Comparison of ENCODE assay signal across 24 cellular contexts in the genomic region with DNA sequence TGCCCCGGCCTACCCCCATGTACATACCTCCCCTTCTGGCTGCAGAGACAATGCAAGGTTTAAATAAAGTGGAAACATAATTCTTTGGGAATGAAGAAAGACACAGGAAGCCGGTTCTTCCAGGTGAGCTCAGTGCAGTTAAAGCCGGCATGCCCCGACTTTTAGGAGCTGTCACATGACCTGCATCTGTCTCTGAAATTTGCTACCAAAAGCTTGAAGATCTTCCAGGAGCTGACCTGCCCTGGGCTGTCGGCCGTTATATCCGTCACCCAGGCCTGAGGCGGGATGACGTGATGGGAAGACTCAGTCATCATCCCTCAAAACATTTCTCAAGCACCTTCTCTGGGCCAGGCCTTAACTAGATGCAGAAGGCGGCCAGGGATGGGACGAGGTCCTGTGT. TPM values are rescaled to one million over a fixed set of nuclear protein-coding genes. Genes with fewer than 3 reads are reported as not detected.
A peak's percentile ranks its signal among the peaks of the same experiment; 100 is the strongest.
DNase-seq lines count a peak whose midpoint lies in the region; ATAC-seq, FAIRE-seq and TF ChIP-seq lines count a peak whose summit lies in the region.
"Had no signal": no experiment of that assay in that cellular context is flagged by ENCODE, and none has a peak within 500 bp of the region (broad histone marks: within the 10 kb centered on the region; RNA-seq: fewer than 3 reads in every experiment).

No MANE protein-coding gene starts in this region.

- no peak overlapping the region for H3K4me3 Mint-ChIP-seq in activated T-helper 17 cell treated with anti-CD3 and anti-CD28 coated beads, Interleukin-2, amount 50 U/mL, for 72 hours
- H3K4me3 Mint-ChIP-seq in progenitor cell of endocrine pancreas (ENCODE audit: low read depth) = no peak overlapping the region
- H3K4me3 Mint-ChIP-seq: stimulated activated naive CD8-positive, alpha-beta T cell treated with anti-CD3 and anti-CD28 coated beads, Interleukin-15, Interleukin-2, amounts not matched to agents 100 ng/mL and 50 ng/mL, for 24 hours had no signal

- POLR2A ChIA-PET in HepG2 (lab: Yijun Ruan, JAX) = no interaction called here

- FAIRE-seq in HepG2 (lab: Jason Lieb, UNC) = no peak
- FAIRE-seq: GM18507, H1 had no signal

- H3K36me3 ChIP-seq in OCI-LY3 (replicated peaks; ENCODE audit: low read depth, low read length) (peaks cover 76% of the 10 kb centered on the region), HepG2 (replicated peaks in 1 of 2; ENCODE audit: control insufficient read depth in 1 of 2, insufficient read depth in 2 of 2, low read length in 2 of 2) (peaks cover 32 to 71% of the 10 kb centered on the region in 2 experiments; a peak in 4 of 5 replicates)

- H3K79me2 ChIP-seq in OCI-LY3 (ENCODE audit: low read length) = peaks cover 64% of the 10 kb centered on the region
- H3K79me2 ChIP-seq in HepG2 (ENCODE audit: insufficient read depth, low read length) = no peaks in the 10 kb centered on the region

- TF ChIP-seq EP300 in HepG2 (IDR thresholded peaks at IDR 0.05; ENCODE audit: low read depth in 2 of 2, low read length in 2 of 2) (no peak), HepG2 (CRISPR knock-in tag; IDR thresholded peaks at IDR 0.05; ENCODE audit: borderline replicate concordance) (no peak)

- H2AFZ ChIP-seq in OCI-LY3 (ENCODE audit: low read depth, low read length) (no peak overlapping the region), HepG2 (ENCODE audit: low read length) (no peak overlapping the region)

- TF ChIP-seq RAD21 in HepG2 (CRISPR knock-in tag; IDR thresholded peaks at IDR 0.05) = no peak

- H3K4me2 ChIP-seq in OCI-LY3 (ENCODE audit: low read length) (no peak overlapping the region), HepG2 (ENCODE audit: low read depth, low read length) (no peak overlapping the region)
- H3K4me2 ChIP-seq: smooth muscle cell had no signal

- TF ChIP-seq CTCF in OCI-LY3 (IDR thresholded peaks at IDR 0.05; ENCODE audit: low read depth, low read length) (no peak), progenitor cell of endocrine pancreas (IDR thresholded peaks at IDR 0.05; ENCODE audit: unreplicated experiment) (no peak), HepG2 (CRISPR knock-in tag; IDR thresholded peaks at IDR 0.05) (no peak)

- H3K9me3 Mint-ChIP-seq in activated T-helper 17 cell treated with anti-CD3 and anti-CD28 coated beads, Interleukin-2, amount 50 U/mL, for 72 hours = no peaks in the 10 kb centered on the region
- no peaks in the 10 kb centered on the region for H3K9me3 Mint-ChIP-seq in progenitor cell of endocrine pancreas (ENCODE audit: low read depth)
- H3K9me3 Mint-ChIP-seq: CD8-positive, alpha-beta memory T cell; stimulated activated naive CD8-positive, alpha-beta T cell treated with anti-CD3 and anti-CD28 coated beads, Interleukin-15, Interleukin-2, amounts not matched to agents 100 ng/mL and 50 ng/mL, for 24 hours had no signal

- H3K9ac ChIP-seq in OCI-LY3 (ENCODE audit: low read length) (no peak overlapping the region), HepG2 (ENCODE audit: insufficient read depth, low read depth, low read length) (no peak overlapping the region)

- no peak overlapping the region for H3K4me3 ChIP-seq in OCI-LY3 (ENCODE audit: low read length)
- H3K4me3 ChIP-seq in HepG2 (replicated peaks in 1 of 3; ENCODE audit: insufficient read depth in 1 of 3, low read depth in 2 of 3, low read length in 3 of 3) = no peak overlapping the region
- H3K4me3 ChIP-seq: smooth muscle cell, tibial artery had no signal

- no peaks in the 10 kb centered on the region for H3K27me3 ChIP-seq in OCI-LY3 (ENCODE audit: low read depth, low read length)
- no peaks in the 10 kb centered on the region for H3K27me3 ChIP-seq in HepG2 (ENCODE audit: control insufficient read depth in 1 of 2, insufficient read depth in 2 of 2, low read length in 2 of 2)
- H3K27me3 ChIP-seq: neutrophil, tibial artery had no signal

- no peak for DNase-seq in progenitor cell of endocrine pancreas (ENCODE audit: low spot score, unreplicated experiment)
- DNase-seq in NCI-H2227 (lab: John Stamatoyannopoulos, UW; ENCODE audit: unreplicated experiment) = no peak
- DNase-seq in HepG2 (ENCODE audit: low spot score) = no peak
- DNase-seq: activated effector memory CD4-positive, alpha-beta T cell treated with Interleukin-2 at 50 U/mL for 16 hours; CD8-positive, alpha-beta memory T cell; DMS153; effector memory CD4-positive, alpha-beta T cell; Kasumi-1; mammary epithelial cell; NCI-H1048; NCI-H187; NCI-H69; stimulated activated CD4-positive, alpha-beta T cell treated with anti-CD3 and anti-CD28 coated beads, Interleukin-4, amount 100 ng/mL, for 1 hour; T-helper 9 cell; tibial artery had no signal

- WGBS in HepG2 (ENCODE audit: low lambda C conversion rate) = 95% methylated on average over 11 of the region's 11 CpGs

- H3K4me1 ChIP-seq in OCI-LY3 (ENCODE audit: low read length) (peaks cover 43% of the 10 kb centered on the region), HepG2 (ENCODE audit: insufficient read depth, low read length) (0 out of 2 replicates have a peak, but pooled peaks cover 9% of the 10 kb centered on the region)
- H3K4me1 ChIP-seq: tibial artery had no signal

- peak overlapping the region; percentile 98; the same call in 1 of the 2 replicates for H3K27ac ChIP-seq in OCI-LY3 (ENCODE audit: low read length)
- no peak overlapping the region for H3K27ac ChIP-seq in HepG2 (ENCODE audit: extremely low read length, insufficient read depth, low read length)
- H3K27ac ChIP-seq: tibial artery had no signal

- BruUV-seq in HepG2 (replicated peaks; lab: Mats Ljungman, UMichigan) = no TSS peak

- TF ChIP-seq POLR2A in HepG2 (IDR thresholded peaks at IDR 0.05; ENCODE audit: insufficient read depth in 1 of 2, low read depth in 2 of 2, low read length in 2 of 2) = no peak

- peaks cover 30% of the 10 kb centered on the region for H3K4me1 Mint-ChIP-seq in activated T-helper 17 cell treated with anti-CD3 and anti-CD28 coated beads, Interleukin-2, amount 50 U/mL, for 72 hours
- H3K4me1 Mint-ChIP-seq in progenitor cell of endocrine pancreas (ENCODE audit: low read depth) = no peaks in the 10 kb centered on the region

- no peak for ATAC-seq in activated T-helper 17 cell treated with anti-CD3 and anti-CD28 coated beads, Interleukin-2, amount 50 U/mL, for 72 hours (replicated peaks)
- no peak for ATAC-seq in HepG2

- CTCF ChIA-PET in HepG2 (lab: Yijun Ruan, JAX; ENCODE audit: low intra/inter-chr PET ratio, low total read pairs) = no interaction called here

- intact Hi-C loops in HepG2 (cut with micrococcal nuclease; ENCODE audit: unreplicated experiment) = no loop called here

- H4K20me1 ChIP-seq in OCI-LY3 (ENCODE audit: insufficient read depth, low read length) = no peaks in the 10 kb centered on the region
- H4K20me1 ChIP-seq in HepG2 (ENCODE audit: insufficient read depth, low read length) = 0 out of 2 replicates have a peak, but pooled peaks cover 2% of the 10 kb centered on the region

- in situ Hi-C loops in HepG2 (cut with HindIII; ENCODE audit: extremely low pct_ligation_motif_present, low pct_unique_long_range_greater_than_20kb) = no loop called here

- peak overlapping the region; percentile 15 for H3K27ac Mint-ChIP-seq in activated T-helper 17 cell treated with anti-CD3 and anti-CD28 coated beads, Interleukin-2, amount 50 U/mL, for 72 hours
- peak overlapping the region; percentile 71 for H3K27ac Mint-ChIP-seq in progenitor cell of endocrine pancreas
- H3K27ac Mint-ChIP-seq: stimulated activated naive CD8-positive, alpha-beta T cell treated with anti-CD3 and anti-CD28 coated beads, Interleukin-15, Interleukin-2, amounts not matched to agents 100 ng/mL and 50 ng/mL, for 24 hours had no signal

- H3K27me3 Mint-ChIP-seq in activated T-helper 17 cell treated with anti-CD3 and anti-CD28 coated beads, Interleukin-2, amount 50 U/mL, for 72 hours = no peaks in the 10 kb centered on the region
- no peaks in the 10 kb centered on the region for H3K27me3 Mint-ChIP-seq in progenitor cell of endocrine pancreas
- H3K27me3 Mint-ChIP-seq: CD8-positive, alpha-beta memory T cell; stimulated activated naive CD8-positive, alpha-beta T cell treated with anti-CD3 and anti-CD28 coated beads, Interleukin-15, Interleukin-2, amounts not matched to agents 100 ng/mL and 50 ng/mL, for 24 hours had no signal

- H3K9me3 ChIP-seq in OCI-LY3 (ENCODE audit: insufficient read depth, low read length) (no peaks in the 10 kb centered on the region), HepG2 (ENCODE audit: low read length) (no peaks in the 10 kb centered on the region)
- H3K9me3 ChIP-seq: neutrophil, tibial artery had no signal

- H3K36me3 Mint-ChIP-seq in activated T-helper 17 cell treated with anti-CD3 and anti-CD28 coated beads, Interleukin-2, amount 50 U/mL, for 72 hours (ENCODE audit: low read depth) = peaks cover 100% of the 10 kb centered on the region
- peaks cover 8% of the 10 kb centered on the region for H3K36me3 Mint-ChIP-seq in progenitor cell of endocrine pancreas (ENCODE audit: insufficient read depth)

RNA-seq across cellular contexts. Expression of gene RAB8A, which starts 10.3 kb away (rescaled TPM):
- 100 to 1,000 TPM; 140 to 212 TPM for total RNA-seq in activated T-helper 17 cell treated with anti-CD3 and anti-CD28 coated beads, Interleukin-2, amount 50 U/mL, for 72 hours
- total RNA-seq in progenitor cell of endocrine pancreas (65.5 and 67.5 TPM in 2 replicates), HepG2 (2016; rRNA removed; fragmentation: Illumina TruSeq; extraction: Trizol) (44.8 and 45.0 TPM in 2 replicates)
- total RNA-seq in HepG2 (2016; cell fraction: cytosol; rRNA removed; fragmentation: Illumina TruSeq; extraction: Trizol; ENCODE audit: low read depth) = 12.2 and 13.0 TPM in 2 replicates
- total RNA-seq in HepG2 (2016; cell fraction: insoluble cytoplasmic fraction; rRNA removed; fragmentation: Illumina TruSeq; extraction: Trizol) = 42.2 and 46.8 TPM in 2 replicates
- total RNA-seq in HepG2 (2016; cell fraction: membrane; rRNA removed; fragmentation: Illumina TruSeq; extraction: Trizol) = 26.3 and 29.3 TPM in 2 replicates
- 27.3 and 27.8 TPM in 2 replicates for total RNA-seq in HepG2 (2016; cell fraction: nucleus; rRNA removed; fragmentation: Illumina TruSeq; extraction: Trizol)
- polyA plus RNA-seq in HepG2 (2011; rRNA removed) = 36.7 and 37.0 TPM in 2 replicates
- 37.0 and 45.8 TPM in 2 replicates for polyA plus RNA-seq in HepG2 (2011; cell fraction: cytosol; rRNA removed)
- polyA plus RNA-seq in HepG2 (2011; cell fraction: nucleus; rRNA removed) = 18.8 and 19.5 TPM in 2 replicates
- polyA plus RNA-seq in HepG2 (2012) = 25.7 and 50.6 TPM in 2 replicates
- 9.1 and 10.9 TPM in 2 replicates for polyA plus RNA-seq in HepG2 (2016; cell fraction: cytosol; fragmentation: Illumina TruSeq; extraction: Trizol; ENCODE audit: low read depth)
- polyA plus RNA-seq in HepG2 (2016; cell fraction: insoluble cytoplasmic fraction; fragmentation: Illumina TruSeq; extraction: Trizol; ENCODE audit: low read depth) = 58.6 and 65.5 TPM in 2 replicates
- polyA plus RNA-seq in HepG2 (2016; cell fraction: membrane; fragmentation: Illumina TruSeq; extraction: Trizol; ENCODE audit: low read depth) = 18.8 and 20.6 TPM in 2 replicates
- 51.5 and 63.5 TPM in 2 replicates for polyA plus RNA-seq in HepG2 (2016; cell fraction: nucleus; fragmentation: Illumina TruSeq; extraction: Trizol; ENCODE audit: insufficient read depth, low read depth)
- 59.4 and 156 TPM in 2 replicates for polyA minus RNA-seq in HepG2 (2011; rRNA and poly(A)+ RNA removed; ENCODE audit: low replicate concordance)
- polyA minus RNA-seq in HepG2 (2011; cell fraction: cytosol; rRNA and poly(A)+ RNA removed) = 50.6 TPM in 2 replicates
- polyA minus RNA-seq in HepG2 (2011; cell fraction: nucleus; rRNA and poly(A)+ RNA removed) = 60.1 and 69.0 TPM in 2 replicates

RNA-seq across cellular contexts. Expression of gene HSH2D, which starts 21.5 kb away (rescaled TPM):
- 10 to 100 TPM; 32.7 to 39.3 TPM for total RNA-seq in activated T-helper 17 cell treated with anti-CD3 and anti-CD28 coated beads, Interleukin-2, amount 50 U/mL, for 72 hours
- total RNA-seq in progenitor cell of endocrine pancreas (0.72 and 0.84 TPM in 2 replicates), HepG2 (2016; rRNA removed; fragmentation: Illumina TruSeq; extraction: Trizol) (0.53 and 0.69 TPM in 2 replicates)
- 0.20 and 0.71 TPM in 2 replicates for total RNA-seq in HepG2 (2016; cell fraction: cytosol; rRNA removed; fragmentation: Illumina TruSeq; extraction: Trizol; ENCODE audit: low read depth)
- 0.68 and 0.91 TPM in 2 replicates for total RNA-seq in HepG2 (2016; cell fraction: insoluble cytoplasmic fraction; rRNA removed; fragmentation: Illumina TruSeq; extraction: Trizol)
- 0.45 and 0.53 TPM in 2 replicates for total RNA-seq in HepG2 (2016; cell fraction: membrane; rRNA removed; fragmentation: Illumina TruSeq; extraction: Trizol)
- 0.75 and 1.1 TPM in 2 replicates for total RNA-seq in HepG2 (2016; cell fraction: nucleus; rRNA removed; fragmentation: Illumina TruSeq; extraction: Trizol)
- polyA plus RNA-seq in HepG2 (2011; rRNA removed) = 3.2 and 6.3 TPM in 2 replicates
- polyA plus RNA-seq in HepG2 (2011; cell fraction: cytosol; rRNA removed) = 2.3 and 3.1 TPM in 2 replicates
- 7.6 and 12.6 TPM in 2 replicates for polyA plus RNA-seq in HepG2 (2011; cell fraction: nucleus; rRNA removed)
- polyA plus RNA-seq in HepG2 (2012) = 3.5 and 3.7 TPM in 2 replicates
- polyA plus RNA-seq in HepG2 (2016; cell fraction: cytosol; fragmentation: Illumina TruSeq; extraction: Trizol; ENCODE audit: low read depth) = 0.08 and 0.27 TPM in 2 replicates
- 0.67 and 0.85 TPM in 2 replicates for polyA plus RNA-seq in HepG2 (2016; cell fraction: insoluble cytoplasmic fraction; fragmentation: Illumina TruSeq; extraction: Trizol; ENCODE audit: low read depth)
- 0.26 and 0.30 TPM in 2 replicates for polyA plus RNA-seq in HepG2 (2016; cell fraction: membrane; fragmentation: Illumina TruSeq; extraction: Trizol; ENCODE audit: low read depth)
- polyA plus RNA-seq in HepG2 (2016; cell fraction: nucleus; fragmentation: Illumina TruSeq; extraction: Trizol; ENCODE audit: insufficient read depth, low read depth) = 1.6 and 2.8 TPM in 2 replicates
- polyA minus RNA-seq in HepG2 (2011; rRNA and poly(A)+ RNA removed; ENCODE audit: low replicate concordance) = 1.1 and 1.3 TPM in 2 replicates
- polyA minus RNA-seq in HepG2 (2011; cell fraction: cytosol; rRNA and poly(A)+ RNA removed) = 0.70 and 1.5 TPM in 2 replicates
- 2.4 and 4.8 TPM in 2 replicates for polyA minus RNA-seq in HepG2 (2011; cell fraction: nucleus; rRNA and poly(A)+ RNA removed)
- total RNA-seq: chondrocyte, G401, smooth muscle cell had no signal

RNA-seq across cellular contexts. Expression of gene TPM4, which starts 45.7 kb away (rescaled TPM):
- total RNA-seq in activated T-helper 17 cell treated with anti-CD3 and anti-CD28 coated beads, Interleukin-2, amount 50 U/mL, for 72 hours = 100 to 1,000 TPM; 474 to 660 TPM
- 275 and 300 TPM in 2 replicates for total RNA-seq in progenitor cell of endocrine pancreas
- total RNA-seq in HepG2 (2016; rRNA removed; fragmentation: Illumina TruSeq; extraction: Trizol) = 180 and 226 TPM in 2 replicates
- 81.5 and 84.8 TPM in 2 replicates for total RNA-seq in HepG2 (2016; cell fraction: cytosol; rRNA removed; fragmentation: Illumina TruSeq; extraction: Trizol; ENCODE audit: low read depth)
- 186 and 214 TPM in 2 replicates for total RNA-seq in HepG2 (2016; cell fraction: insoluble cytoplasmic fraction; rRNA removed; fragmentation: Illumina TruSeq; extraction: Trizol)
- total RNA-seq in HepG2 (2016; cell fraction: membrane; rRNA removed; fragmentation: Illumina TruSeq; extraction: Trizol) = 194 and 200 TPM in 2 replicates
- total RNA-seq in HepG2 (2016; cell fraction: nucleus; rRNA removed; fragmentation: Illumina TruSeq; extraction: Trizol) = 74.9 and 75.0 TPM in 2 replicates
- polyA plus RNA-seq in HepG2 (2011; rRNA removed) = 142 and 188 TPM in 2 replicates
- 121 and 146 TPM in 2 replicates for polyA plus RNA-seq in HepG2 (2011; cell fraction: cytosol; rRNA removed)
- polyA plus RNA-seq in HepG2 (2011; cell fraction: nucleus; rRNA removed) = 57.4 and 58.9 TPM in 2 replicates
- 139 and 145 TPM in 2 replicates for polyA plus RNA-seq in HepG2 (2012)
- polyA plus RNA-seq in HepG2 (2016; cell fraction: cytosol; fragmentation: Illumina TruSeq; extraction: Trizol; ENCODE audit: low read depth) = 109 and 119 TPM in 2 replicates
- 311 and 323 TPM in 2 replicates for polyA plus RNA-seq in HepG2 (2016; cell fraction: insoluble cytoplasmic fraction; fragmentation: Illumina TruSeq; extraction: Trizol; ENCODE audit: low read depth)
- 206 and 209 TPM in 2 replicates for polyA plus RNA-seq in HepG2 (2016; cell fraction: membrane; fragmentation: Illumina TruSeq; extraction: Trizol; ENCODE audit: low read depth)
- polyA plus RNA-seq in HepG2 (2016; cell fraction: nucleus; fragmentation: Illumina TruSeq; extraction: Trizol; ENCODE audit: insufficient read depth, low read depth) = 143 and 149 TPM in 2 replicates
- polyA minus RNA-seq in HepG2 (2011; rRNA and poly(A)+ RNA removed; ENCODE audit: low replicate concordance) = 72.8 and 124 TPM in 2 replicates
- polyA minus RNA-seq in HepG2 (2011; cell fraction: cytosol; rRNA and poly(A)+ RNA removed) = 91.4 and 93.5 TPM in 2 replicates
- 76.0 and 77.5 TPM in 2 replicates for polyA minus RNA-seq in HepG2 (2011; cell fraction: nucleus; rRNA and poly(A)+ RNA removed)

RNA-seq across cellular contexts. Expression of gene CIB3, which starts 51.4 kb away (rescaled TPM):
- 1 to 10 TPM in 1 of 2 donors, not detected in 1; 1.1 TPM for total RNA-seq in activated T-helper 17 cell treated with anti-CD3 and anti-CD28 coated beads, Interleukin-2, amount 50 U/mL, for 72 hours
- total RNA-seq in progenitor cell of endocrine pancreas (not detected in 2 replicates), HepG2 (2016; rRNA removed; fragmentation: Illumina TruSeq; extraction: Trizol) (not detected in 2 replicates)
- not detected in 2 replicates for total RNA-seq in HepG2 (2016; cell fraction: cytosol; rRNA removed; fragmentation: Illumina TruSeq; extraction: Trizol; ENCODE audit: low read depth)
- not detected in 2 replicates for total RNA-seq in HepG2 (2016; cell fraction: insoluble cytoplasmic fraction; rRNA removed; fragmentation: Illumina TruSeq; extraction: Trizol)
- total RNA-seq in HepG2 (2016; cell fraction: membrane; rRNA removed; fragmentation: Illumina TruSeq; extraction: Trizol) = not detected in 2 replicates
- total RNA-seq in HepG2 (2016; cell fraction: nucleus; rRNA removed; fragmentation: Illumina TruSeq; extraction: Trizol) = not detected in 2 replicates
- not detected in 2 replicates for polyA plus RNA-seq in HepG2 (2011; rRNA removed)
- polyA plus RNA-seq in HepG2 (2011; cell fraction: cytosol; rRNA removed) = not detected in 2 replicates
- polyA plus RNA-seq in HepG2 (2011; cell fraction: nucleus; rRNA removed) = not detected in 2 replicates
- not detected in 2 replicates for polyA plus RNA-seq in HepG2 (2012)
- not detected in 2 replicates for polyA plus RNA-seq in HepG2 (2016; cell fraction: cytosol; fragmentation: Illumina TruSeq; extraction: Trizol; ENCODE audit: low read depth)
- not detected in 2 replicates for polyA plus RNA-seq in HepG2 (2016; cell fraction: insoluble cytoplasmic fraction; fragmentation: Illumina TruSeq; extraction: Trizol; ENCODE audit: low read depth)
- not detected in 2 replicates for polyA plus RNA-seq in HepG2 (2016; cell fraction: membrane; fragmentation: Illumina TruSeq; extraction: Trizol; ENCODE audit: low read depth)
- polyA plus RNA-seq in HepG2 (2016; cell fraction: nucleus; fragmentation: Illumina TruSeq; extraction: Trizol; ENCODE audit: insufficient read depth, low read depth) = not detected in 2 replicates
- not detected in 2 replicates for polyA minus RNA-seq in HepG2 (2011; rRNA and poly(A)+ RNA removed; ENCODE audit: low replicate concordance)
- not detected in 2 replicates for polyA minus RNA-seq in HepG2 (2011; cell fraction: cytosol; rRNA and poly(A)+ RNA removed)
- not detected in 2 replicates for polyA minus RNA-seq in HepG2 (2011; cell fraction: nucleus; rRNA and poly(A)+ RNA removed)
- total RNA-seq: CD8-positive, alpha-beta memory T cell; chondrocyte; G401; H1; mammary epithelial cell; smooth muscle cell had no signal
- polyA plus RNA-seq: CD8-positive, alpha-beta memory T cell; H1; mammary epithelial cell; smooth muscle cell had no signal

Comparison
In these comparisons a context has a peak if more than half of its experiments do, and no peak if none do; other contexts are left out.
1. RNA of gene HSH2D, which starts 21.5 kb away (total RNA-seq): 32.7 to 39.3 TPM in activated T-helper 17 cell treated with anti-CD3 and anti-CD28 coated beads, Interleukin-2, amount 50 U/mL, for 72 hours; 0.72 to 0.84 TPM in progenitor cell of endocrine pancreas and 0.20 to 1.1 TPM in HepG2; every median in the first group is over 10 times any median in the second.